In the genomic region with DNA sequence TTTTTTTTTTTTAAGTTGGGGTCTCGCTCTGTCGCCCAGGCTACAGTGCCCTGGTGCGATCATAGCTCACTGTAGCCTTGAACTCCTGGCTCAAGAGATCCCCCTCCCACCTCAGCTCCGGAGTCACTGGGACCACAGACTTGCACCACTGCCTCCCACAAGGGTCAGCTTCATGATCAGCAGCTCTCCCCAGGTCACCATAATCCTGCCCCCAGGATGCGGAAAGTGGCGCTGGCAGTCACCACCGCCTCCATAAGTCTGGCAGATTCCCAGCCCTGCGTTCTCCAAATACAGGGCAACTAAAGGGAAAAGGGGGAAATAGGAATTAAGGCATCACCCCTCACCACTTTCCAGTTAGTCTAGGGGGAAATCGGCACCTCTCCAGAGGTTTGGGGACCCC, we compare ENCODE assay signal across 8 cellular contexts. TPM values are rescaled to one million over a fixed set of nuclear protein-coding genes. Genes with fewer than 3 reads are reported as not detected.
A peak's percentile ranks its signal among the peaks of the same experiment; 100 is the strongest.
DNase-seq lines count a peak whose midpoint lies in the region; ATAC-seq and TF ChIP-seq lines count a peak whose summit lies in the region.

No MANE protein-coding gene starts in this region.

- no peaks in the 10 kb centered on the region for H3K79me2 ChIP-seq in DND-41 (ENCODE audit: insufficient read depth, low read length)

- peaks cover 50% of the 10 kb centered on the region for H3K4me1 ChIP-seq in DND-41 (ENCODE audit: insufficient read depth, low read length)
- peaks cover 2 to 22% of the 10 kb centered on the region in 2 donors for H3K4me1 ChIP-seq in esophagus (ENCODE audit: control insufficient read depth in 2 of 2, insufficient read depth in 2 of 2, low read length in 1 of 2)
- H3K4me1 ChIP-seq in rectal smooth muscle tissue (ENCODE audit: control insufficient read depth, insufficient read depth, low read length): peaks cover 48% of the 10 kb centered on the region

- H3K4me2 ChIP-seq in DND-41 (ENCODE audit: insufficient read depth, low read length): peak overlapping the region; percentile 78

- TF ChIP-seq CTCF in DND-41 (IDR thresholded peaks at IDR 0.05; ENCODE audit: borderline replicate concordance, extremely low read depth, low read length, poor library complexity, severe bottlenecking): no peak
- TF ChIP-seq CTCF in RWPE1 (conservative IDR thresholded peaks at IDR 0.05; ENCODE audit: low read depth): no peak

- DNase-seq in DND-41: no peak
- no peak for DNase-seq in RWPE1 (ENCODE audit: low spot score)
- no peak for DNase-seq in NCI-H2227 (lab: John Stamatoyannopoulos, UW; ENCODE audit: unreplicated experiment)
- no peak for DNase-seq in GM03348 (ENCODE audit: low spot score)
- no peak for DNase-seq in NCI-H2081 (lab: John Stamatoyannopoulos, UW)
- DNase-seq in NCI-H1417 (lab: John Stamatoyannopoulos, UW): no peak

- WGBS in esophagus, 2 donors: 71 to 82% methylated on average over 9 of the region's 9 CpGs

- peak overlapping the region; percentile 21; the same call in 1 of the 2 replicates for H2AFZ ChIP-seq in DND-41 (ENCODE audit: low read depth, low read length)

- H3K4me3 ChIP-seq in DND-41 (ENCODE audit: low read depth in 1 of 2, low read length in 2 of 2) (peak overlapping the region in 1 of 2 experiments; percentile 52; a peak in 3 of 4 replicates), esophagus (ENCODE audit: low read depth in 1 of 2, low read length in 2 of 2) (no peak overlapping the region), rectal smooth muscle tissue (ENCODE audit: low read length) (peak overlapping the region; percentile 54)

- H3K9me3 ChIP-seq in DND-41 (ENCODE audit: insufficient read depth, low read length, severe bottlenecking): no peaks in the 10 kb centered on the region
- H3K9me3 ChIP-seq in esophagus (ENCODE audit: control insufficient read depth in 2 of 2, insufficient read depth in 1 of 2, low read depth in 1 of 2, low read length in 1 of 2): no peaks in the 10 kb centered on the region

- H3K27me3 ChIP-seq in DND-41 (ENCODE audit: insufficient read depth, low read length, poor library complexity): peaks cover 14% of the 10 kb centered on the region
- no peaks in the 10 kb centered on the region for H3K27me3 ChIP-seq in esophagus (ENCODE audit: control insufficient read depth in 1 of 2, insufficient read depth in 2 of 2, low read length in 2 of 2)
- H3K27me3 ChIP-seq in rectal smooth muscle tissue (ENCODE audit: control insufficient read depth, insufficient read depth, low read length): no peaks in the 10 kb centered on the region

- H3K9ac ChIP-seq in DND-41 (ENCODE audit: low read depth, low read length): peak overlapping the region; percentile 45
- peak overlapping the region; percentile 27 for H3K9ac ChIP-seq in rectal smooth muscle tissue (ENCODE audit: low read length)

- peaks cover 8% of the 10 kb centered on the region; the same call in 1 of the 2 replicates for H4K20me1 ChIP-seq in DND-41 (ENCODE audit: insufficient read depth, low read length)

- peak overlapping the region; percentile 55; the same call in 1 of the 2 replicates for H3K27ac ChIP-seq in DND-41 (ENCODE audit: low read length)
- peak overlapping the region; percentile 94 for H3K27ac ChIP-seq in RWPE1
- peak overlapping the region; percentile 85 to 90 for H3K27ac ChIP-seq in esophagus (ENCODE audit: low read depth in 2 of 2, low read length in 1 of 2)
- peak overlapping the region; percentile 93 for H3K27ac ChIP-seq in rectal smooth muscle tissue (ENCODE audit: low read depth, low read length)

- no peaks in the 10 kb centered on the region for H3K36me3 ChIP-seq in DND-41 (ENCODE audit: insufficient read depth, low read length)
- no peaks in the 10 kb centered on the region for H3K36me3 ChIP-seq in esophagus (ENCODE audit: control insufficient read depth in 2 of 2, insufficient read depth in 2 of 2, low read length in 1 of 2)
- no peaks in the 10 kb centered on the region for H3K36me3 ChIP-seq in rectal smooth muscle tissue (ENCODE audit: control insufficient read depth, insufficient read depth, low read length)

- no peak for ATAC-seq in DND-41 (ENCODE audit: insufficient read depth, low read depth)

- CTCF ChIA-PET in RWPE1 (lab: Yijun Ruan, JAX): interaction anchor here (0.7 to 1.9 kb wide), 6 partner anchors 22 to 538 kb away, joined by 3 to 7 read pairs (median 4); no protein-coding TSS in a partner anchor

- POLR2A ChIA-PET in RWPE1 (lab: Yijun Ruan, JAX; ENCODE audit: low non-redundant PET): no interaction called here

RNA-seq across cellular contexts. Expression of a gene that starts 5.2 kb away (rescaled TPM):
- 1 to 10 TPM; 8.0 to 9.7 TPM for polyA plus RNA-seq in esophagus

RNA-seq across cellular contexts. Expression of a gene that starts 26.2 kb away (rescaled TPM):
- polyA plus RNA-seq in esophagus: under 1 TPM in 1 of 2 donors, not detected in 1; 0.06 TPM
